ENCODE assay signal across 8 cellular contexts in the genomic region with DNA sequence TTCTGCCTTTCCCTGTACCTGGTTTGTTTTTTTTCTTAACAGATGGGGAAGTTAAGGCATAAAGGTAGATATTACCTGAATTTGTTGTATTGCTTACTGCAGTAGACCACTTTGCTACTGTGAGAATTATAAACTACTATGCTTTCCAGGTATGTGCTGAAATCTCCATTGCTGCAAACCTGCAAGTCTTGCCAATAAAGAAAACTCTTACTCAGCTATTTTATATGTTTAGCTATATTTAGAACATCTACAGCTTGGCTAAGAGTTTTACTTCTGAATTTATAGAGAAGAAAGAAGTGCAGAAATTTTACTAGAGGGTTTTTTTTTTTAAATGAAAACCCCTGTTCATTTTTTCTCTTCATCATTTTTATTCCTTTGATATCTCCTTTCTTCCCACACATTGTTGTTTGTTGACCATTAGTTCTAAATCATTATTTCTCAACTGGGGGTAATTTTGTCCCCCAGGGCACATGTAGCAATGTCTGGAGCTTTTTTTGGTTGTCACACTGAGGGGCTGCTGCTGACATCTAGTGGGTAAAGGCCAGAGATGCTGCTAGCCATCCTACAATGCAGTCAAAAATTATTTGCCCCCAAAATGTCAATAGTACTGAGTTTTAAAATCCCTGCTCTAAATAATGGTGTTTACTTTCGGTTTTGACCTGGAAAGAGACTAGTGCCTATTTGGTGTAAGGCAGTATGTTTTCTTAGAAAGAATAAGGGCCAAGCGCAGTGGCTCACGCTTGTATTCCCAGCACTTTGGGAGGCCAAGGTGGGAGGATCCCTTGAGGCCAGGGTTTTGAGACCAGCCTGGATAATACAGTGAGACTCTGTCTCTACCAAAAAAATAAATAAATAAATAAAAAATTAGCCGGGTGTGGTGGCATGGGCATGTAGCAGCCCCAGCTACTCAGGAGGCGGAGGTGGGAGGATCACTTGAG. TPM values are rescaled to one million over a fixed set of nuclear protein-coding genes. Genes with fewer than 3 reads are reported as not detected.
DNase-seq lines count a peak whose midpoint lies in the region; ATAC-seq and TF ChIP-seq lines count a peak whose summit lies in the region.

No MANE protein-coding gene starts in this region.

- no peaks in the 10 kb centered on the region for H3K4me1 ChIP-seq in uterus

- H3K27ac ChIP-seq in uterus: no peak overlapping the region

- no peak for ATAC-seq in HG03457 (IDR thresholded peaks at IDR 0.05; ENCODE audit: unreplicated experiment)

- TF ChIP-seq POLR2A in uterus (IDR thresholded peaks at IDR 0.05): no peak

- no peak overlapping the region for H3K4me3 ChIP-seq in uterus

- H3K9me3 ChIP-seq in uterus: no peaks in the 10 kb centered on the region

- peak; percentile 13 for DNase-seq in NK-92 treated with Interleukin-12 subunit alpha and Interleukin-12 subunit beta, amount 100 ng/mL, for 24 hours (lab: John Stamatoyannopoulos, UW)
- DNase-seq in NK-92 (lab: John Stamatoyannopoulos, UW; ENCODE audit: unreplicated experiment) (no peak), NCI-H2171 (lab: John Stamatoyannopoulos, UW) (peak; percentile 22), iris pigment epithelial cell (ENCODE audit: low read depth) (peak; percentile 36), uterus (no peak), NCI-H446 treated with DMSO at 0.1 percent for 48 hours (lab: John Stamatoyannopoulos, UW) (no peak)
- DNase-seq in activated naive CD4-positive, alpha-beta T cell treated with Interleukin-2 at 50 U/mL for 16 hours: peak; percentile 37

- no peaks in the 10 kb centered on the region for H3K27me3 ChIP-seq in uterus

- TF ChIP-seq CTCF in uterus (IDR thresholded peaks at IDR 0.05): peak in 3 of 4 experiments; percentile 22 to 24 (median 22)

- H3K36me3 ChIP-seq in uterus: no peaks in the 10 kb centered on the region

- intact Hi-C loops in uterus (cut with DNase I; ENCODE audit: low total_unique reads): no loop called here

RNA-seq across cellular contexts. Expression of gene PCNX1, which starts 48.6 kb away (rescaled TPM):
- 100 to 1,000 TPM in 2 of 4 donors, 10 to 100 TPM in 2; 34.6 to 112 (median 90.3) TPM for total RNA-seq in uterus

Comparison
In these comparisons a context has a peak if more than half of its experiments do, and no peak if none do; other contexts are left out.
1. DNase-seq: peak in NK-92 treated with Interleukin-12 subunit alpha and Interleukin-12 subunit beta, amount 100 ng/mL, for 24 hours (single experiment), NCI-H2171 (single experiment), activated naive CD4-positive, alpha-beta T cell treated with Interleukin-2 at 50 U/mL for 16 hours (single experiment) and iris pigment epithelial cell (single experiment); none in NK-92 (single experiment), uterus (0 of 2) and NCI-H446 treated with DMSO at 0.1 percent for 48 hours (single experiment).